8 cellular contexts compared by ENCODE assay signal in the genomic region with DNA sequence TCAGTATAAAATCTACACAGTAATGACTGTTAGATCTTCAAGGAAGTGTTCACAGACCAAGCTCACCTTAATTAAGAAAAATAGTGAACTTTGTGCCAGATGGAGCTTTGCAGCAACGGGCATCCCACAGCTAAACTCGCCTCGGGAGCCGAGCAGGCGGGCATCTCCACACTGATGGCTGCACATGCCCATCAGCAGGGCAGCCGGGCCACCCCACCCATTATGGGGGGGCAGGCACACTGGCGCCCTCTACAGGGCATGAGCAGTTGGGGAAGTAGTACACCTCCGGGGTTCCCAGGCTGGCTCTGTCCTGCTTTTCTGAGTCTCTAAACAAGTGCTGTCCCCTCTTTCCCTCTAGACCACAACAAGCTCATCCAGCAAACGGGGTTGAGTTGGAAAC. TPM values are rescaled to one million over a fixed set of nuclear protein-coding genes. Genes with fewer than 3 reads are reported as not detected.
DNase-seq lines count a peak whose midpoint lies in the region; ATAC-seq and TF ChIP-seq lines count a peak whose summit lies in the region.

No MANE protein-coding gene starts in this region.

- H3K36me3 ChIP-seq in ACC112 (ENCODE audit: insufficient read depth, low read length) (no peaks in the 10 kb centered on the region), SU-DHL-6 (ENCODE audit: low read length) (0 out of 2 replicates have a peak, but pooled peaks cover 3% of the 10 kb centered on the region), tibial nerve (peaks cover 0 to 80% (median 10%) of the 10 kb centered on the region in 3 donors)

- 87 to 90% methylated on average over 9 of the region's 9 CpGs for WGBS in tibial nerve, 2 donors

- no peak overlapping the region for H3K4me2 ChIP-seq in SU-DHL-6 (ENCODE audit: low read depth, low read length, poor library complexity, severe bottlenecking)

- TF ChIP-seq CTCF in GM12864 (IDR thresholded peaks at IDR 0.05; ENCODE audit: low read depth, low read length, missing control alignments) (peak; percentile 67), SU-DHL-6 (IDR thresholded peaks at IDR 0.05; ENCODE audit: insufficient read depth, low read length, poor library complexity, severe bottlenecking) (peak; percentile 38), tibial nerve (IDR thresholded peaks at IDR 0.05) (peak in 2 of 5 experiments; percentile 22 to 24)

- H3K4me1 ChIP-seq in ACC112 (ENCODE audit: control insufficient read depth, insufficient read depth, low read length, unreplicated experiment), result peaks cover 11% of the 10 kb centered on the region
- H3K4me1 ChIP-seq in tibial nerve, result no peaks in the 10 kb centered on the region

- no peak for DNase-seq in GM12864 (ENCODE audit: low read depth)
- peak; percentile 37 for DNase-seq in glomerular visceral epithelial cell (ENCODE audit: extremely low spot score)
- DNase-seq in Ammon's horn (ENCODE audit: low spot score), result no peak
- no peak for DNase-seq in tibial nerve (ENCODE audit: low spot score in 2 of 2)

- H3K27me3 ChIP-seq in ACC112 (ENCODE audit: insufficient read depth, low read length) (no peaks in the 10 kb centered on the region), SU-DHL-6 (ENCODE audit: low read length) (no peaks in the 10 kb centered on the region), tibial nerve (no peaks in the 10 kb centered on the region)

- H3K79me2 ChIP-seq in ACC112 (ENCODE audit: control insufficient read depth, insufficient read depth, low read length, unreplicated experiment) (no peaks in the 10 kb centered on the region), SU-DHL-6 (ENCODE audit: insufficient read depth, low read length) (no peaks in the 10 kb centered on the region)

- no peak for TF ChIP-seq EP300 in tibial nerve (IDR thresholded peaks at IDR 0.05)

- TF ChIP-seq POLR2A in tibial nerve (IDR thresholded peaks at IDR 0.05), result no peak

- no peak overlapping the region for H3K9ac ChIP-seq in SU-DHL-6 (ENCODE audit: low read length)

- no peaks in the 10 kb centered on the region for H3K9me2 ChIP-seq in SU-DHL-6 (replicated peaks; ENCODE audit: insufficient read depth, low read length)

- ATAC-seq in HG02759 (IDR thresholded peaks at IDR 0.05; ENCODE audit: unreplicated experiment) (no peak), GM21825 (IDR thresholded peaks at IDR 0.05; ENCODE audit: unreplicated experiment) (no peak)

- no peak overlapping the region for H2AFZ ChIP-seq in ACC112 (ENCODE audit: low read length, unreplicated experiment)
- H2AFZ ChIP-seq in SU-DHL-6 (ENCODE audit: low read depth, low read length, severe bottlenecking), result no peak overlapping the region

- H4K20me1 ChIP-seq in SU-DHL-6 (ENCODE audit: low read depth, low read length), result no peaks in the 10 kb centered on the region

- no peak overlapping the region for H3K4me3 ChIP-seq in ACC112 (ENCODE audit: low read depth, low read length)
- H3K4me3 ChIP-seq in GM12864 (ENCODE audit: low read depth, low read length), result no peak overlapping the region
- no peak overlapping the region for H3K4me3 ChIP-seq in SU-DHL-6 (ENCODE audit: insufficient read depth, low read length, poor library complexity, severe bottlenecking)
- no peak overlapping the region for H3K4me3 ChIP-seq in tibial nerve

- H3K9me3 ChIP-seq in SU-DHL-6 (ENCODE audit: insufficient read depth, low read length) (no peaks in the 10 kb centered on the region), tibial nerve (no peaks in the 10 kb centered on the region)

- H3K27ac ChIP-seq in ACC112 (ENCODE audit: low read depth, low read length) (peak overlapping the region; percentile 18; the same call in 1 of the 2 replicates), SU-DHL-6 (ENCODE audit: low read depth, low read length) (no peak overlapping the region), tibial nerve (no peak overlapping the region)

- H3F3A ChIP-seq in SU-DHL-6 (ENCODE audit: insufficient read depth), result no peaks in the 10 kb centered on the region

RNA-seq across cellular contexts. Expression of gene ANKS6, which starts 21.6 kb away (rescaled TPM):
- 10 to 100 TPM; 13.8 to 46.2 (median 27.9) TPM for total RNA-seq in tibial nerve

RNA-seq across cellular contexts. Expression of gene GALNT12, which starts 32.7 kb away (rescaled TPM):
- 1 to 10 TPM; 1.8 to 6.0 (median 3.5) TPM for total RNA-seq in tibial nerve
